Comparison of ENCODE assay signal across 18 cellular contexts in genomic region chr4:38023347-38024202, GRCh38.
DNase-seq lines count a peak whose midpoint lies in the region; ATAC-seq and TF ChIP-seq lines count a peak whose summit lies in the region.
"Had no signal": no experiment of that assay in that cellular context is flagged by ENCODE, and none has a peak within 500 bp of the region (broad histone marks: within the 10 kb centered on the region; RNA-seq: fewer than 3 reads in every experiment).

No MANE protein-coding gene starts in this region.

- H3K27me3 ChIP-seq in left ventricle myocardium inferior (ENCODE audit: low read depth), result no peaks in the 10 kb centered on the region
- H3K27me3 ChIP-seq in uterus, result no peaks in the 10 kb centered on the region
- H3K27me3 ChIP-seq in effector memory CD4-positive, alpha-beta T cell (replicated peaks; ENCODE audit: control insufficient read depth, insufficient read depth, low read length, poor library complexity, severe bottlenecking), result no peaks in the 10 kb centered on the region

- ATAC-seq in natural killer cell, result peak; percentile 60 to 85 (median 70)

- H3K9me3 ChIP-seq in left ventricle myocardium inferior (replicated peaks) (no peaks in the 10 kb centered on the region), uterus (no peaks in the 10 kb centered on the region)
- H3K9me3 ChIP-seq in effector memory CD4-positive, alpha-beta T cell (ENCODE audit: control insufficient read depth, low read length), result no peaks in the 10 kb centered on the region

- CTCF ChIA-PET in activated naive CD4-positive, alpha-beta T cell treated with anti-CD3 and anti-CD28 coated beads for 36 hours (lab: Charles Lee), result interaction anchor here (1.2 kb wide), 1 partner anchor 220 kb away, joined by 3 read pairs; no protein-coding TSS in a partner anchor

- no peaks in the 10 kb centered on the region for H3K9me3 Mint-ChIP-seq in activated naive CD4-positive, alpha-beta T cell treated with anti-CD3 and anti-CD28 coated beads, Interleukin-2, amount 50 U/mL, for 24 hours
- peaks cover 4% of the 10 kb centered on the region for H3K9me3 Mint-ChIP-seq in activated naive CD4-positive, alpha-beta T cell treated with anti-CD3 and anti-CD28 coated beads for 36 hours
- H3K9me3 Mint-ChIP-seq in natural killer cell, result no peaks in the 10 kb centered on the region

- peaks cover 17% of the 10 kb centered on the region for H3K36me3 Mint-ChIP-seq in activated naive CD4-positive, alpha-beta T cell treated with anti-CD3 and anti-CD28 coated beads, Interleukin-2, amount 50 U/mL, for 24 hours
- peaks cover 23% of the 10 kb centered on the region for H3K36me3 Mint-ChIP-seq in activated naive CD4-positive, alpha-beta T cell treated with anti-CD3 and anti-CD28 coated beads for 36 hours (ENCODE audit: low read depth)
- H3K36me3 Mint-ChIP-seq in natural killer cell, result peaks cover 21% of the 10 kb centered on the region

- no peaks in the 10 kb centered on the region for H3K27me3 Mint-ChIP-seq in activated naive CD4-positive, alpha-beta T cell treated with anti-CD3 and anti-CD28 coated beads, Interleukin-2, amount 50 U/mL, for 24 hours
- H3K27me3 Mint-ChIP-seq in activated naive CD4-positive, alpha-beta T cell treated with anti-CD3 and anti-CD28 coated beads for 36 hours (ENCODE audit: low read depth), result no peaks in the 10 kb centered on the region
- H3K27me3 Mint-ChIP-seq in natural killer cell (ENCODE audit: low read depth in 2 of 2), result no peaks in the 10 kb centered on the region

- DNase-seq in activated naive CD4-positive, alpha-beta T cell treated with anti-CD3 and anti-CD28 coated beads for 36 hours, result no peak
- DNase-seq in left ventricle myocardium inferior (no peak), natural killer cell (no peak), uterus (no peak), D341Med (ENCODE audit: low spot score) (no peak), NCI-H748 (lab: John Stamatoyannopoulos, UW; ENCODE audit: unreplicated experiment) (no peak)
- DNase-seq in effector memory CD4-positive, alpha-beta T cell, result no peak
- DNase-seq: 8988T; activated CD4-positive, alpha-beta T cell treated with anti-CD3 and anti-CD28 coated beads for 4 hours; activated gamma-delta T cell; DMS153; foreskin melanocyte; mammary epithelial cell; NCI-H2029 treated with DMSO at 0.1 percent for 48 hours; stimulated activated CD4-positive, alpha-beta T cell treated with anti-CD3 and anti-CD28 coated beads, Interleukin-4, amount 100 ng/mL, for 4 hours; stimulated activated CD8-positive, alpha-beta memory T cell treated with anti-CD3 and anti-CD28 coated beads, Interleukin-4, amount 100 ng/mL, for 48 hours had no signal

- TF ChIP-seq POLR2A in uterus (IDR thresholded peaks at IDR 0.05), result no peak

- peaks cover 51% of the 10 kb centered on the region for H3K36me3 ChIP-seq in left ventricle myocardium inferior
- no peaks in the 10 kb centered on the region for H3K36me3 ChIP-seq in uterus
- H3K36me3 ChIP-seq in effector memory CD4-positive, alpha-beta T cell (ENCODE audit: control insufficient read depth, insufficient read depth, low read length), result peaks cover 35% of the 10 kb centered on the region

- H3K27ac ChIP-seq in left ventricle myocardium inferior (replicated peaks) (peak overlapping the region; percentile 14), uterus (peak overlapping the region; percentile 91 to 99)
- H3K27ac ChIP-seq in effector memory CD4-positive, alpha-beta T cell (ENCODE audit: insufficient read depth, low read length, poor library complexity, severe bottlenecking), result no peak overlapping the region
- H3K27ac ChIP-seq: C4-2B had no signal

- TF ChIP-seq CTCF in left ventricle myocardium inferior (IDR thresholded peaks at IDR 0.05; ENCODE audit: borderline replicate concordance) (no peak), natural killer cell (IDR thresholded peaks at IDR 0.05) (no peak), uterus (IDR thresholded peaks at IDR 0.05) (no peak)

- peaks cover 31% of the 10 kb centered on the region for H3K4me1 ChIP-seq in left ventricle myocardium inferior
- H3K4me1 ChIP-seq in uterus, result peaks cover 0 to 7% of the 10 kb centered on the region in 2 donors
- H3K4me1 ChIP-seq in effector memory CD4-positive, alpha-beta T cell (ENCODE audit: control insufficient read depth, insufficient read depth, low read length, poor library complexity, severe bottlenecking), result no peaks in the 10 kb centered on the region

- H3K4me1 Mint-ChIP-seq in activated naive CD4-positive, alpha-beta T cell treated with anti-CD3 and anti-CD28 coated beads, Interleukin-2, amount 50 U/mL, for 24 hours, result peaks cover 21% of the 10 kb centered on the region
- H3K4me1 Mint-ChIP-seq in activated naive CD4-positive, alpha-beta T cell treated with anti-CD3 and anti-CD28 coated beads for 36 hours (ENCODE audit: low read depth), result peaks cover 7% of the 10 kb centered on the region
- peaks cover 17 to 26% of the 10 kb centered on the region in 2 donors for H3K4me1 Mint-ChIP-seq in natural killer cell

- H3K27ac Mint-ChIP-seq in activated naive CD4-positive, alpha-beta T cell treated with anti-CD3 and anti-CD28 coated beads, Interleukin-2, amount 50 U/mL, for 24 hours, result no peak overlapping the region
- H3K27ac Mint-ChIP-seq in activated naive CD4-positive, alpha-beta T cell treated with anti-CD3 and anti-CD28 coated beads for 36 hours, result no peak overlapping the region
- H3K27ac Mint-ChIP-seq in natural killer cell, result peak overlapping the region; percentile 83 to 92

- H3K4me3 ChIP-seq in left ventricle myocardium inferior (no peak overlapping the region), uterus (peak overlapping the region in 1 of 2 donors; percentile 5)
- H3K4me3 ChIP-seq in effector memory CD4-positive, alpha-beta T cell (ENCODE audit: insufficient read depth, low read depth, low read length, poor library complexity, severe bottlenecking), result no peak overlapping the region

- H3K4me3 Mint-ChIP-seq in activated naive CD4-positive, alpha-beta T cell treated with anti-CD3 and anti-CD28 coated beads, Interleukin-2, amount 50 U/mL, for 24 hours, result peak overlapping the region; percentile 72
- H3K4me3 Mint-ChIP-seq in activated naive CD4-positive, alpha-beta T cell treated with anti-CD3 and anti-CD28 coated beads for 36 hours, result no peak overlapping the region
- peak overlapping the region; percentile 91 for H3K4me3 Mint-ChIP-seq in natural killer cell

- intact Hi-C loops in activated naive CD4-positive, alpha-beta T cell treated with anti-CD3 and anti-CD28 coated beads for 36 hours (cut with micrococcal nuclease), result no loop called here
- intact Hi-C loops in left ventricle myocardium inferior (cut with micrococcal nuclease) (no loop called here), natural killer cell (cut with micrococcal nuclease) (no loop called here), uterus (cut with DNase I; ENCODE audit: low total_unique reads) (no loop called here)

Comparison
In these comparisons a context has a peak if more than half of its experiments do, and no peak if none do; other contexts are left out.
1. H3K27ac Mint-ChIP-seq: peak in natural killer cell (2 of 2); none in activated naive CD4-positive, alpha-beta T cell treated with anti-CD3 and anti-CD28 coated beads, Interleukin-2, amount 50 U/mL, for 24 hours (single experiment) and activated naive CD4-positive, alpha-beta T cell treated with anti-CD3 and anti-CD28 coated beads for 36 hours (single experiment).